17 cellular contexts compared by ENCODE assay signal in the genomic region with DNA sequence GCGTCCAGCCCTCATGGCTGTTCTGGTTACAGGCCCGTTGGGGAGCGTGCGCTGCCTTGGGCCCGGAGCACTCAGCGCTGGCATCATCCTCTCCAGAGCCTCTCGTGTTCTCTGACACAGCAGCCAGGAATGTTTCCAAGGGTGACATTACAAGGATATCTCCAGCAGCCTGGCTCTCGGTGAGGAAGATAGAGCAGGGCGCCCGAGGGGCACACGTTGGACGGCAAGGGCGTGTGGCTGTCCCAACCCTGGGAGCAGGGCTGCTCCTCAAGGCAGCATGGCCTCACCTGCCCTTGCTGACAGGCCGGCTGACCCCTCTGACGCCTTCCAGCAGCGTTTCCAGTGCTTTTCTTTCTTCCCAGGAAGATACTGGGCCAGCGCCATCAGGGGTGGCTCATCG. TPM values are rescaled to one million over a fixed set of nuclear protein-coding genes. Genes with fewer than 3 reads are reported as not detected.
DNase-seq lines count a peak whose midpoint lies in the region; ATAC-seq and FAIRE-seq lines count a peak whose summit lies in the region.
"Had no signal": no experiment of that assay in that cellular context is flagged by ENCODE, and none has a peak within 500 bp of the region (broad histone marks: within the 10 kb centered on the region; RNA-seq: fewer than 3 reads in every experiment).

No MANE protein-coding gene starts in this region.

- peaks cover 4% of the 10 kb centered on the region for H3K27me3 ChIP-seq in CD8-positive, alpha-beta memory T cell (ENCODE audit: insufficient read depth, low read length, poor library complexity, severe bottlenecking)
- H3K27me3 ChIP-seq: BLaER1, SJCRH30 had no signal

- H3K27me3 Mint-ChIP-seq in CD8-positive, alpha-beta memory T cell, result peaks cover 10 to 44% of the 10 kb centered on the region in 2 donors

- POLR2A ChIA-PET in CD8-positive, alpha-beta memory T cell (lab: Charles Lee), result no interaction called here

- peak in 1 of 5 donors; percentile 19 for DNase-seq in CD8-positive, alpha-beta memory T cell
- DNase-seq in M059J (ENCODE audit: low read depth), result peak; percentile 87
- peak; percentile 50 for DNase-seq in cerebellar cortex (ENCODE audit: low spot score)
- DNase-seq in myocyte (ENCODE audit: low read depth), result peak; percentile 13
- DNase-seq in NCI-H128 (lab: John Stamatoyannopoulos, UW; ENCODE audit: unreplicated experiment), result no peak
- no peak for DNase-seq in GM19238 (ENCODE audit: insufficient read length, low spot score)
- DNase-seq in frontal cortex (ENCODE audit: low spot score in 2 of 2), result no peak
- DNase-seq: activated T-cell treated with anti-CD3 and anti-CD28 coated beads for 4 hours; amygdala; effector CD4-positive, alpha-beta T cell; NCI-H524 treated with DMSO at 0.1 percent for 48 hours; SJCRH30; stimulated activated naive CD8-positive, alpha-beta T cell treated with anti-CD3 and anti-CD28 coated beads, Interleukin-15, amount 100 ng/mL, for 72 hours had no signal

- H3K4me3 Mint-ChIP-seq in CD8-positive, alpha-beta memory T cell, result peak overlapping the region in 5 of 7 donors; percentile 53 to 75 (median 69)

- peaks cover 19 to 29% (median 19%) of the 10 kb centered on the region in 3 donors for H3K4me1 Mint-ChIP-seq in CD8-positive, alpha-beta memory T cell

- no peaks in the 10 kb centered on the region for H3K9me3 Mint-ChIP-seq in CD8-positive, alpha-beta memory T cell
- H3K9me3 Mint-ChIP-seq: stimulated activated naive CD8-positive, alpha-beta T cell treated with anti-CD3 and anti-CD28 coated beads, Interleukin-15, amount 100 ng/mL, for 72 hours had no signal

- no peak overlapping the region for H3K4me3 ChIP-seq in CD8-positive, alpha-beta memory T cell (ENCODE audit: low read length)
- H3K4me3 ChIP-seq: BLaER1, HAP-1, SJCRH30 had no signal

- no peaks in the 10 kb centered on the region for H3K36me3 Mint-ChIP-seq in CD8-positive, alpha-beta memory T cell

- no peak for FAIRE-seq in frontal cortex (lab: Jason Lieb, UNC)

- H3K27ac Mint-ChIP-seq in CD8-positive, alpha-beta memory T cell, result no peak overlapping the region
- H3K27ac Mint-ChIP-seq: stimulated activated naive CD8-positive, alpha-beta T cell treated with anti-CD3 and anti-CD28 coated beads, Interleukin-15, amount 100 ng/mL, for 72 hours had no signal

- no peak overlapping the region for H3K27ac ChIP-seq in CD8-positive, alpha-beta memory T cell (ENCODE audit: low read depth, low read length)
- H3K27ac ChIP-seq: BLaER1, SJCRH30 had no signal

- peaks cover 10% of the 10 kb centered on the region for H3K4me1 ChIP-seq in CD8-positive, alpha-beta memory T cell (ENCODE audit: insufficient read depth, low read length)

- CTCF ChIA-PET in CD8-positive, alpha-beta memory T cell (lab: Charles Lee), result no interaction called here

- no peaks in the 10 kb centered on the region for H3K9me3 ChIP-seq in CD8-positive, alpha-beta memory T cell (ENCODE audit: low read length)
- H3K9me3 ChIP-seq: BLaER1, HAP-1, SJCRH30 had no signal

- no peaks in the 10 kb centered on the region for H3K36me3 ChIP-seq in CD8-positive, alpha-beta memory T cell (ENCODE audit: insufficient read depth, low read length)
- H3K36me3 ChIP-seq: BLaER1, HAP-1, SJCRH30 had no signal

- ATAC-seq in HG02798 (IDR thresholded peaks at IDR 0.05; ENCODE audit: poor library complexity, unreplicated experiment), result no peak
- ATAC-seq: stimulated activated naive CD8-positive, alpha-beta T cell treated with anti-CD3 and anti-CD28 coated beads, Interleukin-15, amount 100 ng/mL, for 72 hours had no signal

RNA-seq across cellular contexts. Expression of a gene that starts 14.4 kb away (rescaled TPM):
- total RNA-seq in CD8-positive, alpha-beta memory T cell, result not detected
- polyA plus RNA-seq in CD8-positive, alpha-beta memory T cell, result not detected
- not detected in 2 replicates for total RNA-seq in M059J (2014; rRNA removed; shearing (Covaris generic))
- total RNA-seq in myocyte, result not detected in 2 replicates
- not detected for polyA plus RNA-seq in myocyte (2012)
- not detected for total RNA-seq in frontal cortex
- total RNA-seq: SJCRH30 had no signal

RNA-seq across cellular contexts. Expression of a gene that starts 22.6 kb away (rescaled TPM):
- not detected for total RNA-seq in CD8-positive, alpha-beta memory T cell
- polyA plus RNA-seq in CD8-positive, alpha-beta memory T cell, result not detected
- total RNA-seq in M059J (2014; rRNA removed; shearing (Covaris generic)), result not detected in 2 replicates
- total RNA-seq in myocyte (not detected in 2 replicates), frontal cortex (not detected)
- polyA plus RNA-seq in myocyte (2012), result not detected
- total RNA-seq: renal cortical epithelial cell, SJCRH30 had no signal

Comparison
In these comparisons a context has a peak if more than half of its experiments do, and no peak if none do; other contexts are left out.
1. DNase-seq: peak in M059J (single experiment), cerebellar cortex (single experiment) and myocyte (single experiment); none in NCI-H128 (single experiment), GM19238 (single experiment) and frontal cortex (0 of 2).